ENCODE assay signal across 13 cellular contexts in the genomic region with DNA sequence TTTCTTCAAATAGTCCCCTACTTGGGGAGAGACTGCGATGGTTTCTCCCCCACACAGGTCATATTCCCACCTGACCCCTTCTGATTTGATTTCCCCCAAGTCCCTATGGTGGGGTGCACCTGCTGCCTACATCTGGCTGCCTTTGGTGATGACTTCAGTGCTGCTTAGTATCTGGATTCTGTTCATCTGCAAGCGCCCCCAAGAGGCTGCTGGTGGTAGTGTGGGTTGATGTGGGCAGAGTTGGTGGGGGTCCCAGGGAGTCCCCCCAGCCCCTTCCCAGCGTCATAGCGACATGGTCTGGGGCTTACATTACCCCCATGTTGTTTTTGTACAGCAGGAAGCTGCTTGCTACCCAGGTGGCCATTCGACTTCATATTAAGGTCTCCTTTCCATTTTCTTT.
DNase-seq lines count a peak whose midpoint lies in the region; ATAC-seq, FAIRE-seq and TF ChIP-seq lines count a peak whose summit lies in the region.
"Had no signal": no experiment of that assay in that cellular context is flagged by ENCODE, and none has a peak within 500 bp of the region (broad histone marks: within the 10 kb centered on the region; RNA-seq: fewer than 3 reads in every experiment).

No MANE protein-coding gene starts in this region.

- no peaks in the 10 kb centered on the region for H3K9me2 ChIP-seq in GM23338 (ENCODE audit: insufficient read depth)

- peaks cover 16% of the 10 kb centered on the region for H3K27me3 Mint-ChIP-seq in GM23338 (ENCODE audit: insufficient read depth, low read depth, poor library complexity)
- H3K27me3 Mint-ChIP-seq in activated CD8-positive, alpha-beta T cell treated with anti-CD3 and anti-CD28 coated beads, Interleukin-2, amount 10 ng/mL, durations not matched to agents 7 days and 5 days (ENCODE audit: low read depth), result peaks cover 6% of the 10 kb centered on the region

- H3K79me2 ChIP-seq in DND-41 (ENCODE audit: insufficient read depth, low read length), result no peaks in the 10 kb centered on the region
- H3K79me2 ChIP-seq in GM23338 (replicated peaks; ENCODE audit: insufficient read depth), result no peaks in the 10 kb centered on the region

- no peaks in the 10 kb centered on the region for H3F3A ChIP-seq in GM23338 (replicated peaks; ENCODE audit: low read depth)

- H3K27ac ChIP-seq in DND-41 (ENCODE audit: low read length) (no peak overlapping the region), GM23338 (ENCODE audit: low read depth) (no peak overlapping the region)
- H3K27ac ChIP-seq: heart left ventricle, vagina had no signal

- CTCF ChIA-PET in activated CD8-positive, alpha-beta T cell treated with anti-CD3 and anti-CD28 coated beads, Interleukin-2, amount 10 ng/mL, durations not matched to agents 7 days and 5 days (lab: Charles Lee), result no interaction called here

- TF ChIP-seq POLR2A in GM12891 (IDR thresholded peaks at IDR 0.05; ENCODE audit: low read depth, low read length), result no peak

- no peak for FAIRE-seq in GM12891 (lab: Jason Lieb, UNC)

- H4K20me1 ChIP-seq in DND-41 (ENCODE audit: insufficient read depth, low read length), result no peaks in the 10 kb centered on the region
- H4K20me1 ChIP-seq in GM23338 (replicated peaks; ENCODE audit: insufficient read depth), result no peaks in the 10 kb centered on the region

- no peaks in the 10 kb centered on the region; the same call in 2 of the 3 replicates for H3K9me3 Mint-ChIP-seq in GM23338
- peaks cover 3% of the 10 kb centered on the region for H3K9me3 Mint-ChIP-seq in activated CD8-positive, alpha-beta T cell treated with anti-CD3 and anti-CD28 coated beads, Interleukin-2, amount 10 ng/mL, durations not matched to agents 7 days and 5 days (ENCODE audit: insufficient read depth)

- TF ChIP-seq CTCF in DND-41 (IDR thresholded peaks at IDR 0.05; ENCODE audit: borderline replicate concordance, extremely low read depth, low read length, poor library complexity, severe bottlenecking) (peak; percentile 40), GM23338 (conservative IDR thresholded peaks at IDR 0.05; ENCODE audit: low read depth in 2 of 2) (peak; percentile 58 to 64)

- H3K27me3 ChIP-seq in DND-41 (ENCODE audit: insufficient read depth, low read length, poor library complexity), result no peaks in the 10 kb centered on the region
- no peaks in the 10 kb centered on the region for H3K27me3 ChIP-seq in GM23338 (ENCODE audit: insufficient read depth)
- H3K27me3 ChIP-seq: heart left ventricle, vagina had no signal

- in situ Hi-C loops in ACHN (cut with HindIII; ENCODE audit: low pct_ligation_motif_present, low pct_unique_long_range_greater_than_20kb, low sequenced_read_pairs), result no loop called here

- no peaks in the 10 kb centered on the region; the same call in 2 of the 3 replicates for H3K36me3 Mint-ChIP-seq in GM23338 (ENCODE audit: low read depth)
- no peaks in the 10 kb centered on the region for H3K36me3 Mint-ChIP-seq in activated CD8-positive, alpha-beta T cell treated with anti-CD3 and anti-CD28 coated beads, Interleukin-2, amount 10 ng/mL, durations not matched to agents 7 days and 5 days (ENCODE audit: low read depth)
- H3K36me3 Mint-ChIP-seq: activated naive CD4-positive, alpha-beta T cell treated with anti-CD3 and anti-CD28 coated beads, Interleukin-2, amount 50 U/mL, for 72 hours had no signal

- no peak overlapping the region for H3K4me2 ChIP-seq in DND-41 (ENCODE audit: insufficient read depth, low read length)
- H3K4me2 ChIP-seq in GM23338, result no peak overlapping the region

- H3K9me3 ChIP-seq in DND-41 (ENCODE audit: insufficient read depth, low read length, severe bottlenecking), result no peaks in the 10 kb centered on the region
- H3K9me3 ChIP-seq: vagina had no signal

- H3K4me1 ChIP-seq in DND-41 (ENCODE audit: insufficient read depth, low read length), result no peaks in the 10 kb centered on the region
- peaks cover 11% of the 10 kb centered on the region for H3K4me1 ChIP-seq in GM23338 (ENCODE audit: insufficient read depth)

- H3K4me3 ChIP-seq in DND-41 (ENCODE audit: low read depth in 1 of 2, low read length in 2 of 2) (no peak overlapping the region), GM23338 (no peak overlapping the region)
- H3K4me3 ChIP-seq: heart left ventricle, vagina had no signal

- H3K27ac Mint-ChIP-seq in GM23338, result no peak overlapping the region
- no peak overlapping the region for H3K27ac Mint-ChIP-seq in activated CD8-positive, alpha-beta T cell treated with anti-CD3 and anti-CD28 coated beads, Interleukin-2, amount 10 ng/mL, durations not matched to agents 7 days and 5 days
- H3K27ac Mint-ChIP-seq: activated CD4-positive, alpha-beta T cell treated with anti-CD3 and anti-CD28 coated beads, Interleukin-2, amount 10 ng/mL, durations not matched to agents 24 days and 14 days; activated naive CD4-positive, alpha-beta T cell treated with anti-CD3 and anti-CD28 coated beads, Interleukin-2, amount 50 U/mL, for 72 hours had no signal

- H3K36me3 ChIP-seq in DND-41 (ENCODE audit: insufficient read depth, low read length) (no peaks in the 10 kb centered on the region), GM23338 (ENCODE audit: insufficient read depth) (no peaks in the 10 kb centered on the region)
- H3K36me3 ChIP-seq: heart left ventricle, vagina had no signal

- ATAC-seq in DND-41 (ENCODE audit: insufficient read depth, low read depth), result no peak
- ATAC-seq in GM23338, result peak; percentile 45
- no peak for ATAC-seq in activated CD8-positive, alpha-beta T cell treated with anti-CD3 and anti-CD28 coated beads, Interleukin-2, amount 10 ng/mL, durations not matched to agents 7 days and 5 days
- ATAC-seq in HG03460 (IDR thresholded peaks at IDR 0.05; ENCODE audit: unreplicated experiment), result no peak
- ATAC-seq: activated naive CD4-positive, alpha-beta T cell treated with anti-CD3 and anti-CD28 coated beads, Interleukin-2, amount 50 U/mL, for 72 hours had no signal

- no peak overlapping the region for H2AFZ ChIP-seq in DND-41 (ENCODE audit: low read depth, low read length)
- 0 out of 2 replicates have a peak overlapping the region, but pooled peaks have one; percentile 59 for H2AFZ ChIP-seq in GM23338

- POLR2A ChIA-PET in activated CD8-positive, alpha-beta T cell treated with anti-CD3 and anti-CD28 coated beads, Interleukin-2, amount 10 ng/mL, durations not matched to agents 7 days and 5 days (lab: Charles Lee), result no interaction called here

- H3K4me1 Mint-ChIP-seq in GM23338, result peaks cover 24% of the 10 kb centered on the region
- H3K4me1 Mint-ChIP-seq in activated CD8-positive, alpha-beta T cell treated with anti-CD3 and anti-CD28 coated beads, Interleukin-2, amount 10 ng/mL, durations not matched to agents 7 days and 5 days (ENCODE audit: low read depth), result peaks cover 4% of the 10 kb centered on the region

- DNase-seq in DND-41, result peak; percentile 11
- DNase-seq in GM23338 (ENCODE audit: low spot score), result peak; percentile 54
- DNase-seq in activated CD8-positive, alpha-beta T cell treated with anti-CD3 and anti-CD28 coated beads, Interleukin-2, amount 10 ng/mL, durations not matched to agents 7 days and 5 days, result peak; percentile 24
- peak; percentile 3 for DNase-seq in iris pigment epithelial cell (ENCODE audit: low read depth)
- no peak for DNase-seq in GM12891 (ENCODE audit: insufficient read length, low spot score)
- DNase-seq in middle frontal gyrus (ENCODE audit: extremely low spot score, low spot score), result no peak
- DNase-seq in ACHN, result no peak
- DNase-seq: activated CD4-positive, alpha-beta T cell treated with anti-CD3 and anti-CD28 coated beads, Interleukin-2, amount 10 ng/mL, durations not matched to agents 24 days and 14 days; heart left ventricle; NCI-H446 had no signal

- no peak overlapping the region for H3K9ac ChIP-seq in DND-41 (ENCODE audit: low read depth, low read length)

- H3K4me3 Mint-ChIP-seq in GM23338, result no peak overlapping the region
- H3K4me3 Mint-ChIP-seq in activated CD8-positive, alpha-beta T cell treated with anti-CD3 and anti-CD28 coated beads, Interleukin-2, amount 10 ng/mL, durations not matched to agents 7 days and 5 days, result no peak overlapping the region
- H3K4me3 Mint-ChIP-seq: activated CD4-positive, alpha-beta T cell treated with anti-CD3 and anti-CD28 coated beads, Interleukin-2, amount 10 ng/mL, durations not matched to agents 24 days and 14 days had no signal

TF ChIP-seq in GM23338, 12 proteins besides CTCF, POLR2A, EP300 and RAD21:
- TF ChIP-seq POLR2AphosphoS5 (IDR thresholded peaks at IDR 0.05; ENCODE audit: low read depth), result no peak
- no peak for TF ChIP-seq ZNF114 (CRISPR knock-in tag; IDR thresholded peaks at IDR 0.05)
- no peak for TF ChIP-seq JUNB (IDR thresholded peaks at IDR 0.05; ENCODE audit: unreplicated experiment)
TF ChIP-seq in GM23338: peak in this region for 0.

TF ChIP-seq in GM12891, 5 proteins besides CTCF, POLR2A, EP300 and RAD21:
- TF ChIP-seq TAF1 (IDR thresholded peaks at IDR 0.05; ENCODE audit: low read depth, low read length) (no peak), POLR2AphosphoS5 (IDR thresholded peaks at IDR 0.05; ENCODE audit: low read depth, low read length) (no peak), SPI1 (IDR thresholded peaks at IDR 0.05; ENCODE audit: low read depth, low read length) (no peak), PAX5 (IDR thresholded peaks at IDR 0.05; ENCODE audit: insufficient read depth, low read length, severe bottlenecking) (no peak), POU2F2 (IDR thresholded peaks at IDR 0.05; ENCODE audit: low read depth, low read length) (no peak)

Comparison
In these comparisons a context has a peak if more than half of its experiments do, and no peak if none do; other contexts are left out.
1. DNase-seq: peak in DND-41 (single experiment), GM23338 (single experiment), activated CD8-positive, alpha-beta T cell treated with anti-CD3 and anti-CD28 coated beads, Interleukin-2, amount 10 ng/mL, durations not matched to agents 7 days and 5 days (single experiment) and iris pigment epithelial cell (single experiment); none in GM12891 (single experiment), middle frontal gyrus (single experiment) and ACHN (single experiment).